ENCODE assay signal across 18 cellular contexts in the genomic region with DNA sequence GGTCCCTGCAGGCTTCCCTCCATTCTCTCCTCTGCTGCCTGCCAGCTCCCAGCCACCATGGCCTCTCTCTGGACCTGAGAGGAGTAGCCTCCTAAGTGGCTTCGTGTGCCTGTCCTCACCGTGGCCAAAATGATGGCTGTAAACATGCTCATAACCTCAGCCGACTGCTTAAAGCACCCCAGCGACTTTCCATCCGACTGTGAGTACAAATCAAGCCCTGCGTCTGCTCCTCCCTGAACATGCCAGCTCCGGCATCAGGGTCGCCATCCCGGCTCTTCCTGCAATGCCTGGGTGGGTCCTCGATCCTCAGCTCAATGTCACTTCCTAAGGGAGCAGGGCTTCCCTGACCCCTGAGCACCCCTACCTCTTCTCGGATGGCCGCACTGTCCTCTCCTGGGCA. TPM values are rescaled to one million over a fixed set of nuclear protein-coding genes. Genes with fewer than 3 reads are reported as not detected.
DNase-seq lines count a peak whose midpoint lies in the region; ATAC-seq and TF ChIP-seq lines count a peak whose summit lies in the region.
"Had no signal": no experiment of that assay in that cellular context is flagged by ENCODE, and none has a peak within 500 bp of the region (broad histone marks: within the 10 kb centered on the region; RNA-seq: fewer than 3 reads in every experiment).

No MANE protein-coding gene starts in this region.

- H3K4me2 ChIP-seq in neural progenitor cell = no peak overlapping the region

- H3K4me3 ChIP-seq in coronary artery (no peak overlapping the region), neural progenitor cell (no peak overlapping the region), tibial artery (no peak overlapping the region)
- H3K4me3 ChIP-seq: K562 had no signal

- H3K27ac ChIP-seq in coronary artery (no peak overlapping the region), neural progenitor cell (no peak overlapping the region), tibial artery (no peak overlapping the region)

- H2AFZ ChIP-seq in neural progenitor cell (replicated peaks) = no peak overlapping the region

- ATAC-seq in GM18511 (IDR thresholded peaks at IDR 0.05; ENCODE audit: unreplicated experiment) (no peak), HG03521 (IDR thresholded peaks at IDR 0.05; ENCODE audit: unreplicated experiment) (no peak)

- no peaks in the 10 kb centered on the region for H3K9me3 ChIP-seq in neural progenitor cell (ENCODE audit: low read depth)
- no peaks in the 10 kb centered on the region for H3K9me3 ChIP-seq in tibial artery

- H3K9ac ChIP-seq in neural progenitor cell = no peak overlapping the region

- peaks cover 67% of the 10 kb centered on the region for H3K27me3 ChIP-seq in neural progenitor cell
- peaks cover 0 to 71% of the 10 kb centered on the region in 2 donors for H3K27me3 ChIP-seq in tibial artery

- no peaks in the 10 kb centered on the region for H3F3A ChIP-seq in neural progenitor cell (ENCODE audit: low read depth)

- H3K36me3 Mint-ChIP-seq in neural progenitor cell = no peaks in the 10 kb centered on the region
- H3K36me3 Mint-ChIP-seq: CD4-positive, alpha-beta memory T cell had no signal

- peaks cover 17% of the 10 kb centered on the region for H3K4me1 Mint-ChIP-seq in neural progenitor cell

- H3K36me3 ChIP-seq in neural progenitor cell (no peaks in the 10 kb centered on the region), tibial artery (no peaks in the 10 kb centered on the region)

- peaks cover 8% of the 10 kb centered on the region for H4K20me1 ChIP-seq in neural progenitor cell (ENCODE audit: low read depth)

- H3K79me2 ChIP-seq in neural progenitor cell (ENCODE audit: low read depth) = no peaks in the 10 kb centered on the region

- peak; percentile 36 for DNase-seq in activated effector memory CD4-positive, alpha-beta T cell treated with anti-CD3 and anti-CD28 coated beads, Interleukin-2, amount 50 U/mL, for 16 hours
- DNase-seq in activated effector memory CD4-positive, alpha-beta T cell treated with Interleukin-2 at 50 U/mL for 16 hours = no peak
- DNase-seq in coronary artery (ENCODE audit: low spot score) (peak; percentile 52), neural progenitor cell (ENCODE audit: low spot score) (no peak), tibial artery (peak; percentile 10 to 58), NCI-H2081 treated with DMSO at 0.1 percent for 48 hours (lab: John Stamatoyannopoulos, UW) (no peak)
- DNase-seq: CD4-positive, alpha-beta memory T cell; EL; GOT3; NCI-H1105; NCI-H2081; NCI-H748 treated with DMSO at 0.1 percent for 48 hours; OCI-M1; SHP77 treated with DMSO at 0.1 percent for 48 hours had no signal

- H3K4me3 Mint-ChIP-seq in neural progenitor cell = no peak overlapping the region
- H3K4me3 Mint-ChIP-seq: CD4-positive, alpha-beta memory T cell had no signal

- H3K27me3 Mint-ChIP-seq in neural progenitor cell (ENCODE audit: insufficient read depth, low read depth) = peaks cover 34% of the 10 kb centered on the region

- H3K4me1 ChIP-seq in neural progenitor cell (peaks cover 19% of the 10 kb centered on the region), tibial artery (peaks cover 0 to 20% (median 17%) of the 10 kb centered on the region in 4 donors)

- intact Hi-C loops in tibial artery (cut with DNase I; ENCODE audit: low total_unique reads) = no loop called here

- H3K27ac Mint-ChIP-seq in neural progenitor cell = peak overlapping the region; percentile 18
- H3K27ac Mint-ChIP-seq: CD4-positive, alpha-beta memory T cell had no signal

- H3K9me3 Mint-ChIP-seq in neural progenitor cell = peaks cover 3% of the 10 kb centered on the region
- H3K9me3 Mint-ChIP-seq: CD4-positive, alpha-beta memory T cell had no signal

- TF ChIP-seq CTCF in coronary artery (IDR thresholded peaks at IDR 0.05) = no peak
- no peak for TF ChIP-seq CTCF in neural progenitor cell (IDR thresholded peaks at IDR 0.05)
- TF ChIP-seq CTCF in tibial artery (IDR thresholded peaks at IDR 0.05) = no peak

RNA-seq across cellular contexts. Expression of gene SORCS2, which starts 3.3 kb away (rescaled TPM):
- total RNA-seq in neural progenitor cell (ENCODE audit: low replicate concordance) = 5.2 and 12.9 TPM in 2 replicates
- total RNA-seq: CD4-positive, alpha-beta memory T cell; K562; NCI-H460 had no signal

Comparison
In these comparisons a context has a peak if more than half of its experiments do, and no peak if none do; other contexts are left out.
1. DNase-seq: peak in activated effector memory CD4-positive, alpha-beta T cell treated with anti-CD3 and anti-CD28 coated beads, Interleukin-2, amount 50 U/mL, for 16 hours (single experiment), coronary artery (single experiment) and tibial artery (2 of 2); none in activated effector memory CD4-positive, alpha-beta T cell treated with Interleukin-2 at 50 U/mL for 16 hours (single experiment), neural progenitor cell (single experiment) and NCI-H2081 treated with DMSO at 0.1 percent for 48 hours (single experiment).